In genomic region chr15:65355173-65355982, GRCh38 we compare ENCODE assay signal across 10 cellular contexts. TPM values are rescaled to one million over a fixed set of nuclear protein-coding genes. Genes with fewer than 3 reads are reported as not detected.
DNase-seq lines count a peak whose midpoint lies in the region; ATAC-seq lines count a peak whose summit lies in the region.
"Had no signal": no experiment of that assay in that cellular context is flagged by ENCODE, and none has a peak within 500 bp of the region (broad histone marks: within the 10 kb centered on the region; RNA-seq: fewer than 3 reads in every experiment).

No MANE protein-coding gene starts in this region.

- H3K9ac ChIP-seq in GM23248 (no peak overlapping the region), rectal smooth muscle tissue (ENCODE audit: low read length) (no peak overlapping the region)

- H3K36me3 ChIP-seq in GM23248 (ENCODE audit: low read depth): no peaks in the 10 kb centered on the region
- H3K36me3 ChIP-seq in rectal smooth muscle tissue (ENCODE audit: control insufficient read depth, insufficient read depth, low read length): no peaks in the 10 kb centered on the region

- H3K4me2 ChIP-seq in GM23248 (ENCODE audit: unreplicated experiment): no peak overlapping the region

- H3K4me1 Mint-ChIP-seq in activated naive CD8-positive, alpha-beta T cell treated with anti-CD3 and anti-CD28 coated beads, Interleukin-2, amount 50 U/mL, for 24 hours: peaks cover 4% of the 10 kb centered on the region

- DNase-seq in GM23248: peak; percentile 17
- DNase-seq in activated naive CD8-positive, alpha-beta T cell treated with anti-CD3 and anti-CD28 coated beads, Interleukin-2, amount 50 U/mL, for 24 hours: peak; percentile 6
- peak in 44 of 51 donors; percentile 21 to 85 (median 62) for DNase-seq in hypothalamus (lab: John Stamatoyannopoulos, UW)
- DNase-seq in NCI-H1694 (lab: John Stamatoyannopoulos, UW): no peak
- DNase-seq in SKM-1 (lab: John Stamatoyannopoulos, UW; ENCODE audit: unreplicated experiment): no peak
- DNase-seq in NCI-H128 (lab: John Stamatoyannopoulos, UW; ENCODE audit: unreplicated experiment): no peak

- no peaks in the 10 kb centered on the region for H4K20me1 ChIP-seq in GM23248 (ENCODE audit: insufficient read depth)

- peaks cover 57% of the 10 kb centered on the region for H3K27me3 Mint-ChIP-seq in activated naive CD8-positive, alpha-beta T cell treated with anti-CD3 and anti-CD28 coated beads, Interleukin-2, amount 50 U/mL, for 24 hours

- 0 out of 2 replicates have a peak, but pooled peaks cover 2% of the 10 kb centered on the region for H3K4me1 ChIP-seq in GM23248 (ENCODE audit: insufficient read depth)
- H3K4me1 ChIP-seq in rectal smooth muscle tissue (ENCODE audit: control insufficient read depth, insufficient read depth, low read length): peaks cover 4% of the 10 kb centered on the region

- peak overlapping the region; percentile 17 for H3K4me3 Mint-ChIP-seq in activated naive CD8-positive, alpha-beta T cell treated with anti-CD3 and anti-CD28 coated beads, Interleukin-2, amount 50 U/mL, for 24 hours

- ATAC-seq in activated naive CD8-positive, alpha-beta T cell treated with anti-CD3 and anti-CD28 coated beads, Interleukin-2, amount 50 U/mL, for 24 hours: no peak
- ATAC-seq in GM18517 (IDR thresholded peaks at IDR 0.05; ENCODE audit: unreplicated experiment): no peak

- H3K9me3 Mint-ChIP-seq in activated naive CD8-positive, alpha-beta T cell treated with anti-CD3 and anti-CD28 coated beads, Interleukin-2, amount 50 U/mL, for 24 hours: peaks cover 13% of the 10 kb centered on the region

- H3K4me3 ChIP-seq in GM23248: peak overlapping the region; percentile 60
- peak overlapping the region; percentile 57 for H3K4me3 ChIP-seq in rectal smooth muscle tissue (ENCODE audit: low read length)

- H3F3A ChIP-seq in GM23248 (ENCODE audit: insufficient read depth): no peaks in the 10 kb centered on the region

- no peaks in the 10 kb centered on the region for H3K9me3 ChIP-seq in GM23248 (ENCODE audit: low read depth)

- H3K36me3 Mint-ChIP-seq in activated naive CD8-positive, alpha-beta T cell treated with anti-CD3 and anti-CD28 coated beads, Interleukin-2, amount 50 U/mL, for 24 hours (ENCODE audit: low read depth): no peaks in the 10 kb centered on the region

- WGBS in GM23248 (ENCODE audit: low coverage in 1 of 2, low lambda C conversion rate in 2 of 2, missing lambda C conversion rate in 2 of 2), 2 experiments: 4 to 6% methylated on average over 35 to 60 of the region's 85 CpGs

- H3K79me2 ChIP-seq in GM23248 (ENCODE audit: insufficient read depth): no peaks in the 10 kb centered on the region

- H2AFZ ChIP-seq in GM23248: no peak overlapping the region

- in situ Hi-C loops in GM23248 (cut with MboI): no loop called here

- H3K9me2 ChIP-seq in GM23248 (ENCODE audit: insufficient read depth): no peaks in the 10 kb centered on the region

- H3K27ac ChIP-seq in GM23248 (no peak overlapping the region), rectal smooth muscle tissue (ENCODE audit: low read depth, low read length) (no peak overlapping the region)

- H3K27me3 ChIP-seq in GM23248 (replicated peaks; ENCODE audit: insufficient read depth) (peaks cover 63% of the 10 kb centered on the region), rectal smooth muscle tissue (ENCODE audit: control insufficient read depth, insufficient read depth, low read length) (peaks cover 2% of the 10 kb centered on the region)

- no peak overlapping the region for H3K27ac Mint-ChIP-seq in activated naive CD8-positive, alpha-beta T cell treated with anti-CD3 and anti-CD28 coated beads, Interleukin-2, amount 50 U/mL, for 24 hours

RNA-seq across cellular contexts. Expression of gene IGDCC3, which starts 22.4 kb away (rescaled TPM):
- 0.13 TPM in 1 of 2 replicates, not detected in the other for total RNA-seq in GM23248 (2014; rRNA removed; shearing (Covaris generic))
- 0.11 TPM in 1 of 2 replicates, not detected in the other for polyA plus RNA-seq in GM23248 (2016; fragmentation: Nextera tagmentation; extraction: Ambion mirVana)
- total RNA-seq: lung microvascular endothelial cell; T-helper 1 cell treated with Interleukin-12 subunit alpha and Interleukin-12 subunit beta and Interleukin-4 antibody, amounts not matched to agents 30 ng/mL and 1 ng/mL, for 36 hours had no signal

RNA-seq across cellular contexts. Expression of gene RNU5B-1, which starts 50.9 kb away (rescaled TPM):
- total RNA-seq in GM23248 (2014; rRNA removed; shearing (Covaris generic)): not detected in 2 replicates
- not detected in 2 replicates for polyA plus RNA-seq in GM23248 (2016; fragmentation: Nextera tagmentation; extraction: Ambion mirVana)
- total RNA-seq: lung microvascular endothelial cell; T-helper 1 cell treated with Interleukin-12 subunit alpha and Interleukin-12 subunit beta and Interleukin-4 antibody, amounts not matched to agents 30 ng/mL and 1 ng/mL, for 36 hours had no signal

RNA-seq across cellular contexts. Expression of gene RNU5A-1, which starts 59.5 kb away (rescaled TPM):
- not detected in 2 replicates for total RNA-seq in GM23248 (2014; rRNA removed; shearing (Covaris generic))
- not detected in 2 replicates for polyA plus RNA-seq in GM23248 (2016; fragmentation: Nextera tagmentation; extraction: Ambion mirVana)
- total RNA-seq: lung microvascular endothelial cell; T-helper 1 cell treated with Interleukin-12 subunit alpha and Interleukin-12 subunit beta and Interleukin-4 antibody, amounts not matched to agents 30 ng/mL and 1 ng/mL, for 36 hours had no signal

Comparison
In these comparisons a context has a peak if more than half of its experiments do, and no peak if none do; other contexts are left out.
1. DNase-seq: peak in GM23248 (single experiment), activated naive CD8-positive, alpha-beta T cell treated with anti-CD3 and anti-CD28 coated beads, Interleukin-2, amount 50 U/mL, for 24 hours (single experiment) and hypothalamus (44 of 51); none in NCI-H1694 (single experiment), SKM-1 (single experiment) and NCI-H128 (single experiment).